ENCODE assay signal across 1 cellular context in genomic region chr15:43998607-43999006, GRCh38.
TF ChIP-seq lines count a peak whose summit lies in the region.

No MANE protein-coding gene starts in this region.

TF ChIP-seq in IMR-90, 13 proteins besides CTCF, POLR2A, EP300 and RAD21 (continued from another document):
- no peak for TF ChIP-seq ELK1 (IDR thresholded peaks at IDR 0.05; ENCODE audit: borderline replicate concordance, low read depth, low read length)
